ENCODE assay signal across 17 cellular contexts in the genomic region with DNA sequence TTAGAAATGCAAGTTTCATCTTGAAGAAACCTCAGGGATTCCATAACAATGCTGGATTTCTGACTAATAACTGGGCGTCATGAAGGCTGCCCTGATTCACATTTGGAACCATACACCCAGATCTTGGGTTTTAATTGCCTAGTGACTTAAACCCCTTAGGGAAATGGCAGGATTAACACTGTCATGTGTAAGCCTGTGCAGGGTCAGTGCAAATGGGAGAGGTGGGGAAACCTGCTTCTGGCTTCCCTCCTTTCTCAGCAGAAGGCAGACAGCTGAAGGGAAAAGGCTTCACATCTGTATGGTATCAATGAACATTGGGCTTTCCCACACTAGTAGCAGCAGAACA.
DNase-seq lines count a peak whose midpoint lies in the region; ATAC-seq and TF ChIP-seq lines count a peak whose summit lies in the region.
"Had no signal": no experiment of that assay in that cellular context is flagged by ENCODE, and none has a peak within 500 bp of the region (broad histone marks: within the 10 kb centered on the region; RNA-seq: fewer than 3 reads in every experiment).

No MANE protein-coding gene starts in this region.

- H3K4me1 ChIP-seq in osteoblast (ENCODE audit: insufficient read depth, low read length) (peaks cover 12% of the 10 kb centered on the region), heart right ventricle (no peaks in the 10 kb centered on the region)

- H3K9me3 ChIP-seq in SK-N-MC (ENCODE audit: low read depth, low read length) (no peaks in the 10 kb centered on the region), osteoblast (ENCODE audit: low read depth, low read length) (no peaks in the 10 kb centered on the region), heart right ventricle (no peaks in the 10 kb centered on the region)

- peak overlapping the region; percentile 72 for H2AFZ ChIP-seq in osteoblast (ENCODE audit: low read length)

- no peaks in the 10 kb centered on the region for H3K36me3 ChIP-seq in SK-N-MC (ENCODE audit: insufficient read depth, low read length)
- no peaks in the 10 kb centered on the region for H3K36me3 ChIP-seq in osteoblast (ENCODE audit: insufficient read depth, low read length)
- H3K36me3 ChIP-seq in heart right ventricle, result no peaks in the 10 kb centered on the region

- H3K9ac ChIP-seq in SK-N-MC (ENCODE audit: insufficient read length), result no peak overlapping the region

- WGBS in heart right ventricle, 2 donors, result 80 to 84% methylated on average over 1 of the region's 1 CpG

- TF ChIP-seq CTCF in osteoblast (IDR thresholded peaks at IDR 0.05; ENCODE audit: extremely low read depth, low read depth, low read length) (no peak), heart right ventricle (IDR thresholded peaks at IDR 0.05) (no peak)

- intact Hi-C loops in heart right ventricle (cut with DNase I), result no loop called here

- ATAC-seq in heart right ventricle, result no peak

- H3K4me2 ChIP-seq in osteoblast (ENCODE audit: insufficient read depth, low read length), result peak overlapping the region; percentile 55

- DNase-seq in Daoy (ENCODE audit: low read depth) (peak; percentile 1), NCI-H82 (lab: John Stamatoyannopoulos, UW) (peak; percentile 83), SK-N-MC (ENCODE audit: low read depth, low spot score) (no peak), osteoblast (ENCODE audit: insufficient read length, low spot score, missing footprints) (no peak), DMS79 (lab: John Stamatoyannopoulos, UW) (no peak), heart right ventricle (no peak), T-helper 9 cell (no peak)
- no peak for DNase-seq in activated CD4-positive, CD25-positive, alpha-beta regulatory T cell (lab: John Stamatoyannopoulos, UW)
- DNase-seq: COR-L47; DMS153; HCEC 1CT; NCI-H1105 treated with DMSO at 0.1 percent for 48 hours; NCI-H1694 treated with DMSO at 0.1 percent for 48 hours; NCI-H2107; NCI-H2227 treated with DMSO at 0.1 percent for 48 hours; NCI-H526; NK-92 treated with Interleukin-12 subunit alpha and Interleukin-12 subunit beta, amount 100 ng/mL, for 24 hours had no signal

- H4K20me1 ChIP-seq in osteoblast (ENCODE audit: insufficient read depth, low read length), result no peaks in the 10 kb centered on the region

- H3K27ac ChIP-seq in SK-N-MC, result no peak overlapping the region; the same call in 1 of the 2 replicates
- peak overlapping the region; percentile 74 for H3K27ac ChIP-seq in osteoblast (ENCODE audit: low read depth, low read length)
- no peak overlapping the region for H3K27ac ChIP-seq in heart right ventricle

- H3K4me3 ChIP-seq in SK-N-MC (peak overlapping the region; percentile 43), osteoblast (ENCODE audit: insufficient read depth, low read length) (peak overlapping the region; percentile 37), heart right ventricle (no peak overlapping the region)

- no peaks in the 10 kb centered on the region for H3K27me3 ChIP-seq in osteoblast (ENCODE audit: insufficient read depth, low read length)
- peaks cover 0 to 6% (median 0%) of the 10 kb centered on the region in 7 donors for H3K27me3 ChIP-seq in heart right ventricle

- H3K79me2 ChIP-seq in osteoblast (ENCODE audit: insufficient read depth, low read length), result no peaks in the 10 kb centered on the region

Comparison
In these comparisons a context has a peak if more than half of its experiments do, and no peak if none do; other contexts are left out.
1. DNase-seq: peak in Daoy (single experiment) and NCI-H82 (single experiment); none in SK-N-MC (single experiment), osteoblast (single experiment), DMS79 (single experiment), activated CD4-positive, CD25-positive, alpha-beta regulatory T cell (0 of 4), heart right ventricle (0 of 2) and T-helper 9 cell (single experiment).
2. H3K4me3 ChIP-seq: peak in SK-N-MC (single experiment) and osteoblast (single experiment); none in heart right ventricle (0 of 10).